8 cellular contexts compared by ENCODE assay signal in the genomic region with DNA sequence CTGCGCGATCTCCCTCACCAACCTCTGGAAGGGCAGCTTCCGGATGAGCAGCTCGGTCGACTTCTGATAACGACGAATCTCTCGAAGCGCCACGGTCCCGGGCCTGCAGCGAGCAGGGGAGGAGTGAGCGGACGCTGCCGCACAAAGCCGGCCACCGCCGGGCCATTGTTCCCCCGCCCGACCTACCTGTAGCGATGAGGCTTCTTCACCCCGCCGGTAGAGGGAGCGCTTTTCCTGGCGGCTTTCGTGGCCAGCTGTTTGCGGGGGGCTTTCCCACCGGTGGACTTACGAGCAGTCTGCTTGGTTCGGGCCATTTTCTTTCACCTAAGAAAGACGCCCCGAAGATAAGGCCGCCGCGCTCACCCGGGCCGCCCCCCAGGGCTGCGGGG. TPM values are rescaled to one million over a fixed set of nuclear protein-coding genes. Genes with fewer than 3 reads are reported as not detected.
DNase-seq lines count a peak whose midpoint lies in the region; ATAC-seq, FAIRE-seq and TF ChIP-seq lines count a peak whose summit lies in the region.

No MANE protein-coding gene starts in this region.

- RAD21 ChIA-PET in GM12878 (lab: Charles Lee; ENCODE audit: unreplicated experiment): interaction anchor here (1.0 to 2.1 kb wide), 2 partner anchors 23 to 30 kb away, joined by 3 to 17 read pairs; no protein-coding TSS in a partner anchor

- DNase-seq in NCI-H2081 (lab: John Stamatoyannopoulos, UW) (peak; percentile 79 to 81), NCI-H2081 treated with DMSO at 0.1 percent for 48 hours (lab: John Stamatoyannopoulos, UW) (no peak), H9 (peak; percentile 75), NCI-H2107 (lab: John Stamatoyannopoulos, UW) (peak; percentile 31), GM12878 (ENCODE audit: low read depth, low spot score) (no peak)

- H3K27me3 ChIP-seq in H9 (ENCODE audit: insufficient read depth, low read length) (no peaks in the 10 kb centered on the region), GM12878 (replicated peaks in 1 of 2; ENCODE audit: control insufficient read depth in 2 of 2, insufficient read depth in 2 of 2, low read length in 1 of 2) (no peaks in the 10 kb centered on the region), layer of hippocampus (ENCODE audit: control insufficient read depth, insufficient read depth, low read length) (no peaks in the 10 kb centered on the region)

- H3K9me3 ChIP-seq in H9 (ENCODE audit: control insufficient read depth, low read depth, low read length) (no peaks in the 10 kb centered on the region), GM12878 (replicated peaks; ENCODE audit: control insufficient read depth, insufficient read depth, low read length) (no peaks in the 10 kb centered on the region)

- H3K27me3 Mint-ChIP-seq in H9 (ENCODE audit: low read depth): peaks cover 2% of the 10 kb centered on the region; the same call in 1 of the 2 replicates
- no peaks in the 10 kb centered on the region for H3K27me3 Mint-ChIP-seq in stimulated activated naive CD8-positive, alpha-beta T cell treated with anti-CD3 and anti-CD28 coated beads, Interleukin-15, Interleukin-2, amounts not matched to agents 100 ng/mL and 50 ng/mL, for 24 hours

- H3K27ac Mint-ChIP-seq in H9: peak overlapping the region; percentile 94 to 96 (median 95)
- peak overlapping the region; percentile 91 for H3K27ac Mint-ChIP-seq in stimulated activated naive CD8-positive, alpha-beta T cell treated with anti-CD3 and anti-CD28 coated beads, Interleukin-15, Interleukin-2, amounts not matched to agents 100 ng/mL and 50 ng/mL, for 24 hours

- no peak overlapping the region for H3K4ac ChIP-seq in H9 (ENCODE audit: low read depth, low read length)

- ATAC-seq in GM12878: peak; percentile 44
- no peak for ATAC-seq in GM18907 (IDR thresholded peaks at IDR 0.05; ENCODE audit: unreplicated experiment)

- H4K5ac ChIP-seq in H9 (ENCODE audit: insufficient read length, low read depth, low read length): no peak overlapping the region

- H3K79me2 ChIP-seq in H9 (ENCODE audit: insufficient read depth, low read length): peaks cover 3% of the 10 kb centered on the region; the same call in 1 of the 2 replicates
- peaks cover 31% of the 10 kb centered on the region for H3K79me2 ChIP-seq in GM12878 (ENCODE audit: control insufficient read depth, insufficient read depth, low read length)

- H2BK5ac ChIP-seq in H9 (ENCODE audit: insufficient read length, low read length): no peak overlapping the region

- in situ Hi-C loops in GM12878 (cut with MboI): no loop called here

- no peak overlapping the region for H2BK15ac ChIP-seq in H9 (ENCODE audit: low read depth, low read length)

- no peak for TF ChIP-seq EP300 in GM12878 (IDR thresholded peaks at IDR 0.05; ENCODE audit: borderline replicate concordance in 1 of 2, control insufficient read depth in 1 of 2, low read depth in 2 of 2, low read length in 2 of 2)

- no peaks in the 10 kb centered on the region for H3K79me1 ChIP-seq in H9 (ENCODE audit: insufficient read depth, low read depth, low read length, poor library complexity, severe bottlenecking)

- H3K4me2 ChIP-seq in H9 (ENCODE audit: insufficient read depth, insufficient read length, low read length) (peak overlapping the region; percentile 90), GM12878 (ENCODE audit: control insufficient read depth, insufficient read depth) (peak overlapping the region; percentile 81)

- peak overlapping the region; percentile 32 for H3K18ac ChIP-seq in H9 (ENCODE audit: insufficient read length, low read depth, low read length)

- no peak overlapping the region for H2AK5ac ChIP-seq in H9 (ENCODE audit: insufficient read length, low read length)

- WGBS in H9 (ENCODE audit: extremely low coverage, insufficient read length, low lambda C conversion rate): no CpG with 5 or more reads among the region's 38 CpGs
- WGBS in GM12878 (ENCODE audit: insufficient coverage, insufficient replicate concordance, low lambda C conversion rate, missing lambda C conversion rate): under 1% methylated on average over 37 of the region's 38 CpGs

- no peak overlapping the region for H3K23ac ChIP-seq in H9 (ENCODE audit: insufficient read length, low read depth, low read length)

- H4K8ac ChIP-seq in H9 (replicated peaks; ENCODE audit: insufficient read length, low read depth, low read length): no peak overlapping the region

- CTCF ChIA-PET in GM12878 (lab: Yijun Ruan, JAX): interaction anchor here (0.7 to 5.4 kb wide), 12 partner anchors 9 to 198 kb away, joined by 3 to 32 read pairs (median 5); a partner anchor contains a TSS

- H2BK20ac ChIP-seq in H9 (ENCODE audit: low read depth, low read length, poor library complexity, severe bottlenecking): no peak overlapping the region

- no TSS peak for BruUV-seq in GM12878 (replicated peaks; lab: Mats Ljungman, UMichigan)

- SMC1A ChIA-PET in GM12878 (lab: Charles Lee; ENCODE audit: uncharacterized antibody, unreplicated experiment): interaction anchor here (1.0 to 2.4 kb wide), 3 partner anchors 14 to 30 kb away, joined by 3 to 10 read pairs (median 3); a partner anchor contains a TSS

- peak overlapping the region; percentile 96 to 99 for H3K4me3 Mint-ChIP-seq in H9
- peak overlapping the region; percentile 95 for H3K4me3 Mint-ChIP-seq in stimulated activated naive CD8-positive, alpha-beta T cell treated with anti-CD3 and anti-CD28 coated beads, Interleukin-15, Interleukin-2, amounts not matched to agents 100 ng/mL and 50 ng/mL, for 24 hours

- no peak overlapping the region for H2AFZ ChIP-seq in H9 (ENCODE audit: low read length)
- H2AFZ ChIP-seq in GM12878 (ENCODE audit: control insufficient read depth, low read depth, low read length): no peak overlapping the region

- no peak for TF ChIP-seq POLR2A in GM12878 (IDR thresholded peaks at IDR 0.05; ENCODE audit: low read depth, low read length)

- H3K27ac ChIP-seq in H9 (ENCODE audit: insufficient read length, low read depth, low read length) (no peak overlapping the region), GM12878 (ENCODE audit: control insufficient read depth, insufficient read depth) (peak overlapping the region; percentile 90), layer of hippocampus (ENCODE audit: low read depth, low read length) (peak overlapping the region; percentile 97)

- no peak overlapping the region for H3T11ph ChIP-seq in H9 (ENCODE audit: low read length)

- POLR2A ChIA-PET in GM12878 (lab: Charles Lee): interaction anchor here (0.6 to 5.3 kb wide), 9 partner anchors 9 to 83 kb away, joined by 3 to 40 read pairs (median 12); a partner anchor contains a TSS

- H4K91ac ChIP-seq in H9 (ENCODE audit: insufficient read length, low read depth, low read length): no peak overlapping the region

- H3K36me3 ChIP-seq in GM12878 (ENCODE audit: control insufficient read depth in 2 of 2, insufficient read depth in 2 of 2, low read length in 1 of 2): peaks cover 0 to 18% of the 10 kb centered on the region in 2 experiments

- peaks cover 2 to 3% of the 10 kb centered on the region in 2 experiments; a peak in 3 of 5 replicates for H3K9me3 Mint-ChIP-seq in H9
- H3K9me3 Mint-ChIP-seq in stimulated activated naive CD8-positive, alpha-beta T cell treated with anti-CD3 and anti-CD28 coated beads, Interleukin-15, Interleukin-2, amounts not matched to agents 100 ng/mL and 50 ng/mL, for 24 hours: no peaks in the 10 kb centered on the region

- H3K4me1 Mint-ChIP-seq in H9: peaks cover 32 to 37% of the 10 kb centered on the region in 2 experiments
- peaks cover 59% of the 10 kb centered on the region for H3K4me1 Mint-ChIP-seq in stimulated activated naive CD8-positive, alpha-beta T cell treated with anti-CD3 and anti-CD28 coated beads, Interleukin-15, Interleukin-2, amounts not matched to agents 100 ng/mL and 50 ng/mL, for 24 hours (ENCODE audit: low read depth)

- no peak for TF ChIP-seq RAD21 in GM12878 (IDR thresholded peaks at IDR 0.05; ENCODE audit: insufficient read depth, low read depth, low read length)

- intact Hi-C loops in GM12878 (cut with micrococcal nuclease; ENCODE audit: unreplicated experiment): loop anchor here (2.0 to 5.0 kb wide), 2 partner anchors 76 to 118 kb away; a partner anchor contains a TSS

- H2BK120ac ChIP-seq in H9 (ENCODE audit: low read depth, low read length, poor library complexity, severe bottlenecking): peak overlapping the region; percentile 40

- H4K20me1 ChIP-seq in H9 (ENCODE audit: control insufficient read depth, insufficient read depth, insufficient read length): no peaks in the 10 kb centered on the region
- peaks cover 10% of the 10 kb centered on the region for H4K20me1 ChIP-seq in GM12878 (ENCODE audit: control insufficient read depth, insufficient read depth)

- H3K4me3 ChIP-seq in GM12878: peak overlapping the region; percentile 88

- H3K9ac ChIP-seq in H9 (ENCODE audit: extremely low read depth, insufficient read length, low read length) (peak overlapping the region; percentile 91), GM12878 (ENCODE audit: control insufficient read depth, insufficient read depth, low read length) (peak overlapping the region; percentile 91)

- FAIRE-seq in GM12878 (lab: Jason Lieb, UNC): no peak

- peak overlapping the region; percentile 92 for H3K14ac ChIP-seq in H9 (ENCODE audit: insufficient read depth, low read length)

- no peak overlapping the region for H3K56ac ChIP-seq in H9 (ENCODE audit: insufficient read length, low read depth, low read length)

- H3K36me3 Mint-ChIP-seq in H9 (ENCODE audit: insufficient read depth in 1 of 3, low read depth in 3 of 3): peaks cover 21 to 34% (median 33%) of the 10 kb centered on the region in 3 experiments
- peaks cover 40% of the 10 kb centered on the region for H3K36me3 Mint-ChIP-seq in stimulated activated naive CD8-positive, alpha-beta T cell treated with anti-CD3 and anti-CD28 coated beads, Interleukin-15, Interleukin-2, amounts not matched to agents 100 ng/mL and 50 ng/mL, for 24 hours (ENCODE audit: low read depth)

- no peak overlapping the region for H2BK12ac ChIP-seq in H9 (ENCODE audit: insufficient read length, low read depth, low read length)

- TF ChIP-seq CTCF in H9 (conservative IDR thresholded peaks at IDR 0.05) (peak; percentile 86), GM12878 (IDR thresholded peaks at IDR 0.05 in 2 of 3, conservative IDR thresholded peaks at IDR 0.05 in 1 of 3; ENCODE audit: control insufficient read depth in 2 of 3, extremely low read depth in 1 of 3, insufficient read depth in 1 of 3, low read depth in 3 of 3, low read length in 3 of 3) (peak; percentile 58 to 71 (median 59))

- H3K23me2 ChIP-seq in H9 (ENCODE audit: insufficient read length, low read depth, low read length, poor library complexity, severe bottlenecking): no peaks in the 10 kb centered on the region

- H3K4me1 ChIP-seq in H9 (ENCODE audit: insufficient read depth, low read length): peaks cover 1% of the 10 kb centered on the region; the same call in 1 of the 2 replicates
- peaks cover 12% of the 10 kb centered on the region for H3K4me1 ChIP-seq in GM12878 (ENCODE audit: control insufficient read depth, insufficient read depth, low read length)

RNA-seq across cellular contexts. Expression of a gene that starts 5.8 kb away (rescaled TPM):
- total RNA-seq in H9 (2021): 35.6 and 36.4 TPM in 2 replicates
- total RNA-seq in GM12878 (2013; cell fraction: nucleolus; rRNA removed): 197 and 212 TPM in 2 replicates
- total RNA-seq in GM12878 (2014; rRNA removed): 26.7 and 32.6 TPM in 2 replicates
- total RNA-seq in GM12878 (2014; rRNA removed; fragmentation: Illumina TruSeq; extraction: Trizol): 23.8 and 25.9 TPM in 2 replicates
- 32.2 and 34.5 TPM in 2 replicates for total RNA-seq in GM12878 (2021)
- polyA plus RNA-seq in GM12878 (2011; ENCODE audit: low read depth): 6.2 TPM
- 30.8 and 33.2 TPM in 2 replicates for polyA plus RNA-seq in GM12878 (2011; rRNA removed)
- polyA plus RNA-seq in GM12878 (2011; cell fraction: cytosol; rRNA removed): 17.2 and 20.1 TPM in 2 replicates
- polyA plus RNA-seq in GM12878 (2011; cell fraction: nucleus; rRNA removed): 36.8 and 48.3 TPM in 2 replicates
- polyA plus RNA-seq in GM12878 (2012): 18.8 and 20.3 TPM in 2 replicates
- 25.2 and 26.9 TPM in 2 replicates for polyA plus RNA-seq in GM12878 (2014; fragmentation: Illumina TruSeq; extraction: Trizol)
- 10 to 100 TPM in 1 of 2 experiments, 1 to 10 TPM in 1; 8.9 to 11.9 TPM for polyA plus RNA-seq in GM12878 (2014; fragmentation: Nextera tagmentation; extraction: Ambion mirVana)
- polyA plus RNA-seq in GM12878 (2014; rRNA removed): 29.7 and 31.1 TPM in 2 replicates
- 10 to 100 TPM; 27.6 to 27.8 TPM for polyA plus RNA-seq in GM12878 (2016; fragmentation: Nextera tagmentation; extraction: Ambion mirVana)
- 48.5 and 52.4 TPM in 2 replicates for polyA minus RNA-seq in GM12878 (2011; rRNA and poly(A)+ RNA removed)
- polyA minus RNA-seq in GM12878 (2011; cell fraction: cytosol; rRNA and poly(A)+ RNA removed): 11.5 and 12.8 TPM in 2 replicates
- polyA minus RNA-seq in GM12878 (2011; cell fraction: nucleus; rRNA and poly(A)+ RNA removed): 41.1 and 51.5 TPM in 2 replicates

RNA-seq across cellular contexts. Expression of a gene that starts 13.9 kb away (rescaled TPM):
- total RNA-seq in H9 (2021): 36.7 and 38.4 TPM in 2 replicates
- 12.0 and 15.1 TPM in 2 replicates for total RNA-seq in GM12878 (2013; cell fraction: nucleolus; rRNA removed)
- 32.6 and 43.2 TPM in 2 replicates for total RNA-seq in GM12878 (2014; rRNA removed)
- 8.7 and 9.2 TPM in 2 replicates for total RNA-seq in GM12878 (2014; rRNA removed; fragmentation: Illumina TruSeq; extraction: Trizol)
- total RNA-seq in GM12878 (2021): 38.5 and 41.1 TPM in 2 replicates
- 8.1 TPM for polyA plus RNA-seq in GM12878 (2011; ENCODE audit: low read depth)
- 4.0 and 8.4 TPM in 2 replicates for polyA plus RNA-seq in GM12878 (2011; rRNA removed)
- 15.1 and 25.3 TPM in 2 replicates for polyA plus RNA-seq in GM12878 (2011; cell fraction: cytosol; rRNA removed)
- polyA plus RNA-seq in GM12878 (2011; cell fraction: nucleus; rRNA removed): 30.2 and 35.7 TPM in 2 replicates
- polyA plus RNA-seq in GM12878 (2012): 18.6 and 22.4 TPM in 2 replicates
- polyA plus RNA-seq in GM12878 (2014; fragmentation: Illumina TruSeq; extraction: Trizol): 0.25 and 3.6 TPM in 2 replicates
- 1 to 10 TPM in 1 of 2 experiments, under 1 TPM in 1; 0.21 to 5.9 TPM for polyA plus RNA-seq in GM12878 (2014; fragmentation: Nextera tagmentation; extraction: Ambion mirVana)
- polyA plus RNA-seq in GM12878 (2014; rRNA removed): 34.2 and 40.8 TPM in 2 replicates
- polyA plus RNA-seq in GM12878 (2016; fragmentation: Nextera tagmentation; extraction: Ambion mirVana): 10 to 100 TPM; 38.1 to 43.8 TPM
- polyA minus RNA-seq in GM12878 (2011; rRNA and poly(A)+ RNA removed): 5.0 and 16.4 TPM in 2 replicates
- 9.8 and 15.2 TPM in 2 replicates for polyA minus RNA-seq in GM12878 (2011; cell fraction: cytosol; rRNA and poly(A)+ RNA removed)
- 9.7 TPM in 2 replicates for polyA minus RNA-seq in GM12878 (2011; cell fraction: nucleus; rRNA and poly(A)+ RNA removed)

RNA-seq across cellular contexts. Expression of a gene that starts 57.6 kb away (rescaled TPM):
- total RNA-seq in H9 (2021) (3.9 and 5.3 TPM in 2 replicates), GM12878 (2014; rRNA removed) (0.05 and 0.06 TPM in 2 replicates), GM12878 (2014; rRNA removed; fragmentation: Illumina TruSeq; extraction: Trizol) (0.18 and 0.28 TPM in 2 replicates), GM12878 (2021) (1.6 and 1.9 TPM in 2 replicates)
- 0.46 and 0.61 TPM in 2 replicates for total RNA-seq in GM12878 (2013; cell fraction: nucleolus; rRNA removed)
- 0.33 TPM for polyA plus RNA-seq in GM12878 (2011; ENCODE audit: low read depth)
- polyA plus RNA-seq in GM12878 (2011; rRNA removed) (0.20 and 0.39 TPM in 2 replicates), GM12878 (2014; fragmentation: Illumina TruSeq; extraction: Trizol) (0.10 TPM in 1 of 2 replicates, not detected in the other), GM12878 (2014; fragmentation: Nextera tagmentation; extraction: Ambion mirVana) (not detected), GM12878 (2014; rRNA removed) (0.35 and 0.44 TPM in 2 replicates), GM12878 (2016; fragmentation: Nextera tagmentation; extraction: Ambion mirVana) (under 1 TPM; 0.20 to 0.45 TPM)
- 0.24 and 0.27 TPM in 2 replicates for polyA plus RNA-seq in GM12878 (2011; cell fraction: cytosol; rRNA removed)
- 0.64 and 1.1 TPM in 2 replicates for polyA plus RNA-seq in GM12878 (2011; cell fraction: nucleus; rRNA removed)
- polyA plus RNA-seq in GM12878 (2012): 1.3 TPM in 2 replicates
- 0.51 and 2.0 TPM in 2 replicates for polyA minus RNA-seq in GM12878 (2011; rRNA and poly(A)+ RNA removed)
- polyA minus RNA-seq in GM12878 (2011; cell fraction: cytosol; rRNA and poly(A)+ RNA removed): 1.9 and 2.4 TPM in 2 replicates
- polyA minus RNA-seq in GM12878 (2011; cell fraction: nucleus; rRNA and poly(A)+ RNA removed): 1.8 and 2.7 TPM in 2 replicates

Comparison
In these comparisons a context has a peak if more than half of its experiments do, and no peak if none do; other contexts are left out.
1. DNase-seq: peak in NCI-H2081 (2 of 2), H9 (single experiment) and NCI-H2107 (single experiment); none in NCI-H2081 treated with DMSO at 0.1 percent for 48 hours (single experiment) and GM12878 (single experiment).